Comparison of ENCODE assay signal across 2 cellular contexts in genomic region chr3:53221827-53222182, GRCh38.
TF ChIP-seq lines count a peak whose summit lies in the region.

No MANE protein-coding gene starts in this region.

TF ChIP-seq in HepG2, 621 proteins besides CTCF, POLR2A, EP300 and RAD21 (continues in another document):
- TF ChIP-seq ZNF652 (CRISPR knock-in tag; IDR thresholded peaks at IDR 0.05; ENCODE audit: borderline replicate concordance, low read depth) (no peak), MAFK (conservative IDR thresholded peaks at IDR 0.05 in 1 of 2, IDR thresholded peaks at IDR 0.05 in 1 of 2; ENCODE audit: low read length in 2 of 2) (no peak), U2AF2 (IDR thresholded peaks at IDR 0.05; ENCODE audit: low read depth, low read length) (no peak), TARDBP (CRISPR knock-in tag; IDR thresholded peaks at IDR 0.05) (no peak), SSRP1 (CRISPR knock-in tag; IDR thresholded peaks at IDR 0.05) (no peak), ZNF260 (CRISPR knock-in tag; IDR thresholded peaks at IDR 0.05; ENCODE audit: borderline replicate concordance, low read depth) (no peak), ZNF430 (CRISPR knock-in tag; IDR thresholded peaks at IDR 0.05) (no peak), FOXO4 (CRISPR knock-in tag; conservative IDR thresholded peaks at IDR 0.05) (no peak), ZNF235 (CRISPR knock-in tag; IDR thresholded peaks at IDR 0.05; ENCODE audit: borderline replicate concordance) (no peak), HOXA9 (CRISPR knock-in tag; IDR thresholded peaks at IDR 0.05; ENCODE audit: borderline replicate concordance) (no peak), SP2 (CRISPR knock-in tag; IDR thresholded peaks at IDR 0.05) (no peak), GFI1 (CRISPR knock-in tag; IDR thresholded peaks at IDR 0.05; ENCODE audit: borderline replicate concordance) (no peak), ZNF746 (CRISPR knock-in tag; IDR thresholded peaks at IDR 0.05) (no peak), NFE2L2 (IDR thresholded peaks at IDR 0.05; ENCODE audit: low read length) (no peak), ZNF367 (CRISPR knock-in tag; IDR thresholded peaks at IDR 0.05; ENCODE audit: borderline replicate concordance) (no peak), KLF12 (CRISPR knock-in tag; IDR thresholded peaks at IDR 0.05; ENCODE audit: borderline replicate concordance) (no peak), ZNF607 (CRISPR knock-in tag; IDR thresholded peaks at IDR 0.05; ENCODE audit: borderline replicate concordance) (no peak), FOXC1 (CRISPR knock-in tag; IDR thresholded peaks at IDR 0.05; ENCODE audit: borderline replicate concordance) (no peak), ZNF781 (CRISPR knock-in tag; IDR thresholded peaks at IDR 0.05; ENCODE audit: borderline replicate concordance, not compliant biosample characterization) (no peak), SNAI1 (CRISPR knock-in tag; IDR thresholded peaks at IDR 0.05; ENCODE audit: borderline replicate concordance) (no peak), BRD4 (CRISPR knock-in tag; IDR thresholded peaks at IDR 0.05) (no peak), NBN (conservative IDR thresholded peaks at IDR 0.05) (no peak), SPEN (CRISPR knock-in tag; IDR thresholded peaks at IDR 0.05; ENCODE audit: low read depth) (peak; percentile 17; the same call in 1 of the 2 replicates), CHD2 (IDR thresholded peaks at IDR 0.05; ENCODE audit: low read depth, low read length) (no peak), TP53 (CRISPR knock-in tag; conservative IDR thresholded peaks at IDR 0.05) (no peak), ZNF816 (CRISPR knock-in tag; IDR thresholded peaks at IDR 0.05; ENCODE audit: borderline replicate concordance) (no peak), ZBTB1 (CRISPR knock-in tag; IDR thresholded peaks at IDR 0.05; ENCODE audit: borderline replicate concordance) (no peak), NFE2 (CRISPR knock-in tag; IDR thresholded peaks at IDR 0.05) (no peak), SOX6 (IDR thresholded peaks at IDR 0.05) (no peak), SOX6 (CRISPR knock-in tag; IDR thresholded peaks at IDR 0.05) (0 out of 2 replicates have a peak, but pooled peaks have one; percentile 8)
- TF ChIP-seq, protein P1, sequence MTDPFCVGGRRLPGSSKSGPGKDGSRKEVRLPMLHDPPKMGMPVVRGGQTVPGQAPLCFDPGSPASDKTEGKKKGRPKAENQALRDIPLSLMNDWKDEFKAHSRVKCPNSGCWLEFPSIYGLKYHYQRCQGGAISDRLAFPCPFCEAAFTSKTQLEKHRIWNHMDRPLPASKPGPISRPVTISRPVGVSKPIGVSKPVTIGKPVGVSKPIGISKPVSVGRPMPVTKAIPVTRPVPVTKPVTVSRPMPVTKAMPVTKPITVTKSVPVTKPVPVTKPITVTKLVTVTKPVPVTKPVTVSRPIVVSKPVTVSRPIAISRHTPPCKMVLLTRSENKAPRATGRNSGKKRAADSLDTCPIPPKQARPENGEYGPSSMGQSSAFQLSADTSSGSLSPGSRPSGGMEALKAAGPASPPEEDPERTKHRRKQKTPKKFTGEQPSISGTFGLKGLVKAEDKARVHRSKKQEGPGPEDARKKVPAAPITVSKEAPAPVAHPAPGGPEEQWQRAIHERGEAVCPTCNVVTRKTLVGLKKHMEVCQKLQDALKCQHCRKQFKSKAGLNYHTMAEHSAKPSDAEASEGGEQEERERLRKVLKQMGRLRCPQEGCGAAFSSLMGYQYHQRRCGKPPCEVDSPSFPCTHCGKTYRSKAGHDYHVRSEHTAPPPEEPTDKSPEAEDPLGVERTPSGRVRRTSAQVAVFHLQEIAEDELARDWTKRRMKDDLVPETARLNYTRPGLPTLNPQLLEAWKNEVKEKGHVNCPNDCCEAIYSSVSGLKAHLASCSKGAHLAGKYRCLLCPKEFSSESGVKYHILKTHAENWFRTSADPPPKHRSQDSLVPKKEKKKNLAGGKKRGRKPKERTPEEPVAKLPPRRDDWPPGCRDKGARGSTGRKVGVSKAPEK (CRISPR knock-in tag; IDR thresholded peaks at IDR 0.05; ENCODE audit: borderline replicate concordance): no peak
- TF ChIP-seq, protein P2, sequence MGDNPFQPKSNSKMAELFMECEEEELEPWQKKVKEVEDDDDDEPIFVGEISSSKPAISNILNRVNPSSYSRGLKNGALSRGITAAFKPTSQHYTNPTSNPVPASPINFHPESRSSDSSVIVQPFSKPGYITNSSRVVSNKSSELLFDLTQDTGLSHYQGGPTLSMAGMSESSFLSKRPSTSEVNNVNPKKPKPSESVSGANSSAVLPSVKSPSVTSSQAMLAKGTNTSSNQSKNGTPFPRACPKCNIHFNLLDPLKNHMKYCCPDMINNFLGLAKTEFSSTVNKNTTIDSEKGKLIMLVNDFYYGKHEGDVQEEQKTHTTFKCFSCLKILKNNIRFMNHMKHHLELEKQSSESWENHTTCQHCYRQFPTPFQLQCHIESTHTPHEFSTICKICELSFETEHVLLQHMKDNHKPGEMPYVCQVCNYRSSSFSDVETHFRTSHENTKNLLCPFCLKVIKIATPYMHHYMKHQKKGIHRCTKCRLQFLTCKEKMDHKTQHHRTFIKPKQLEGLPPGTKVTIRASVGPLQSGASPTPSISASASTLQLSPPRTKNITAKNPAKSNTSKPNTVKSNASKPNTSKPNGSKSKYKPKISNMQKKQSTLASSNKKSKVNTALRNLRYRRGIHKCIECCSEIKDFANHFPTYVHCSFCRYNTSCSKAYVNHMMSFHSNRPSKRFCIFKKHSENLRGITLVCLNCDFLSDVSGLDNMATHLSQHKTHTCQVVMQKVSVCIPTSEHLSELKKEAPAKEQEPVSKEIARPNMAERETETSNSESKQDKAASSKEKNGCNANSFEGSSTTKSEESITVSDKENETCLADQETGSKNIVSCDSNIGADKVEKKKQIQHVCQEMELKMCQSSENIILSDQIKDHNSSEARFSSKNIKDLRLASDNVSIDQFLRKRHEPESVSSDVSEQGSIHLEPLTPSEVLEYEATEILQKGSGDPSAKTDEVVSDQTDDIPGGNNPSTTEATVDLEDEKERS (CRISPR knock-in tag; IDR thresholded peaks at IDR 0.05): no peak

TF ChIP-seq in WTC11, 78 proteins besides CTCF, POLR2A, EP300 and RAD21:
- no peak for TF ChIP-seq JUN (CRISPR knock-in tag; IDR thresholded peaks at IDR 0.05)
- no peak for TF ChIP-seq RORB (CRISPR knock-in tag; IDR thresholded peaks at IDR 0.05)
- no peak for TF ChIP-seq NR1H2 (CRISPR knock-in tag; IDR thresholded peaks at IDR 0.05)
- no peak for TF ChIP-seq USF1 (CRISPR knock-in tag; IDR thresholded peaks at IDR 0.05)
- TF ChIP-seq ERG (CRISPR knock-in tag; IDR thresholded peaks at IDR 0.05): no peak
- TF ChIP-seq, protein P3, sequence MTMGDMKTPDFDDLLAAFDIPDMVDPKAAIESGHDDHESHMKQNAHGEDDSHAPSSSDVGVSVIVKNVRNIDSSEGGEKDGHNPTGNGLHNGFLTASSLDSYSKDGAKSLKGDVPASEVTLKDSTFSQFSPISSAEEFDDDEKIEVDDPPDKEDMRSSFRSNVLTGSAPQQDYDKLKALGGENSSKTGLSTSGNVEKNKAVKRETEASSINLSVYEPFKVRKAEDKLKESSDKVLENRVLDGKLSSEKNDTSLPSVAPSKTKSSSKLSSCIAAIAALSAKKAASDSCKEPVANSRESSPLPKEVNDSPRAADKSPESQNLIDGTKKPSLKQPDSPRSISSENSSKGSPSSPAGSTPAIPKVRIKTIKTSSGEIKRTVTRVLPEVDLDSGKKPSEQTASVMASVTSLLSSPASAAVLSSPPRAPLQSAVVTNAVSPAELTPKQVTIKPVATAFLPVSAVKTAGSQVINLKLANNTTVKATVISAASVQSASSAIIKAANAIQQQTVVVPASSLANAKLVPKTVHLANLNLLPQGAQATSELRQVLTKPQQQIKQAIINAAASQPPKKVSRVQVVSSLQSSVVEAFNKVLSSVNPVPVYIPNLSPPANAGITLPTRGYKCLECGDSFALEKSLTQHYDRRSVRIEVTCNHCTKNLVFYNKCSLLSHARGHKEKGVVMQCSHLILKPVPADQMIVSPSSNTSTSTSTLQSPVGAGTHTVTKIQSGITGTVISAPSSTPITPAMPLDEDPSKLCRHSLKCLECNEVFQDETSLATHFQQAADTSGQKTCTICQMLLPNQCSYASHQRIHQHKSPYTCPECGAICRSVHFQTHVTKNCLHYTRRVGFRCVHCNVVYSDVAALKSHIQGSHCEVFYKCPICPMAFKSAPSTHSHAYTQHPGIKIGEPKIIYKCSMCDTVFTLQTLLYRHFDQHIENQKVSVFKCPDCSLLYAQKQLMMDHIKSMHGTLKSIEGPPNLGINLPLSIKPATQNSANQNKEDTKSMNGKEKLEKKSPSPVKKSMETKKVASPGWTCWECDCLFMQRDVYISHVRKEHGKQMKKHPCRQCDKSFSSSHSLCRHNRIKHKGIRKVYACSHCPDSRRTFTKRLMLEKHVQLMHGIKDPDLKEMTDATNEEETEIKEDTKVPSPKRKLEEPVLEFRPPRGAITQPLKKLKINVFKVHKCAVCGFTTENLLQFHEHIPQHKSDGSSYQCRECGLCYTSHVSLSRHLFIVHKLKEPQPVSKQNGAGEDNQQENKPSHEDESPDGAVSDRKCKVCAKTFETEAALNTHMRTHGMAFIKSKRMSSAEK (CRISPR knock-in tag; IDR thresholded peaks at IDR 0.05; ENCODE audit: borderline replicate concordance): no peak
- TF ChIP-seq CREB1 (CRISPR knock-in tag; IDR thresholded peaks at IDR 0.05): no peak
- no peak for TF ChIP-seq ARID4B (CRISPR knock-in tag; IDR thresholded peaks at IDR 0.05; ENCODE audit: borderline replicate concordance)
- TF ChIP-seq, protein P4, sequence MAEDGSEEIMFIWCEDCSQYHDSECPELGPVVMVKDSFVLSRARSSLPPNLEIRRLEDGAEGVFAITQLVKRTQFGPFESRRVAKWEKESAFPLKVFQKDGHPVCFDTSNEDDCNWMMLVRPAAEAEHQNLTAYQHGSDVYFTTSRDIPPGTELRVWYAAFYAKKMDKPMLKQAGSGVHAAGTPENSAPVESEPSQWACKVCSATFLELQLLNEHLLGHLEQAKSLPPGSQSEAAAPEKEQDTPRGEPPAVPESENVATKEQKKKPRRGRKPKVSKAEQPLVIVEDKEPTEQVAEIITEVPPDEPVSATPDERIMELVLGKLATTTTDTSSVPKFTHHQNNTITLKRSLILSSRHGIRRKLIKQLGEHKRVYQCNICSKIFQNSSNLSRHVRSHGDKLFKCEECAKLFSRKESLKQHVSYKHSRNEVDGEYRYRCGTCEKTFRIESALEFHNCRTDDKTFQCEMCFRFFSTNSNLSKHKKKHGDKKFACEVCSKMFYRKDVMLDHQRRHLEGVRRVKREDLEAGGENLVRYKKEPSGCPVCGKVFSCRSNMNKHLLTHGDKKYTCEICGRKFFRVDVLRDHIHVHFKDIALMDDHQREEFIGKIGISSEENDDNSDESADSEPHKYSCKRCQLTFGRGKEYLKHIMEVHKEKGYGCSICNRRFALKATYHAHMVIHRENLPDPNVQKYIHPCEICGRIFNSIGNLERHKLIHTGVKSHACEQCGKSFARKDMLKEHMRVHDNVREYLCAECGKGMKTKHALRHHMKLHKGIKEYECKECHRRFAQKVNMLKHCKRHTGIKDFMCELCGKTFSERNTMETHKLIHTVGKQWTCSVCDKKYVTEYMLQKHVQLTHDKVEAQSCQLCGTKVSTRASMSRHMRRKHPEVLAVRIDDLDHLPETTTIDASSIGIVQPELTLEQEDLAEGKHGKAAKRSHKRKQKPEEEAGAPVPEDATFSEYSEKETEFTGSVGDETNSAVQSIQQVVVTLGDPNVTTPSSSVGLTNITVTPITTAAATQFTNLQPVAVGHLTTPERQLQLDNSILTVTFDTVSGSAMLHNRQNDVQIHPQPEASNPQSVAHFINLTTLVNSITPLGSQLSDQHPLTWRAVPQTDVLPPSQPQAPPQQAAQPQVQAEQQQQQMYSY (CRISPR knock-in tag; IDR thresholded peaks at IDR 0.05): no peak
- TF ChIP-seq GABPB1 (CRISPR knock-in tag; IDR thresholded peaks at IDR 0.05): no peak
